ENCODE assay signal across 3 cellular contexts in the genomic region with DNA sequence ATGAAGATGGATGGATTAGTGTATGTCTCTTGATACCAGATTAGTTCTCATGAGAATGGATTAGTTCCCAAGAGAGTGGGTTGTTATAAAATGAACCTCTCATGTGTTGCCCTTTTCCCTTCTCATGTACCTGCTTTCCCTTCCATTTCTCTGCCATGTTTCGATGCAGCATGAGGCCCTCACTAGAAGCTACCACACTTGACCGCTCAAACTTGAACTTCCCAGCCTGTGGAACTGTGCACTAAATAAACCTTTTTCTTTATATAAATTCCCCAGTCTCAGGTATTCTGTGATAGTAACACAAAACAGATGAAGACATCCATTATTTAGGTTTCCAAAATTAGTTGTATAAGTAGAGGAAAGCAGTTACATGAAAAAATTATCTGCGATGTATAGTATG.
A peak's percentile ranks its signal among the peaks of the same experiment; 100 is the strongest.
TF ChIP-seq lines count a peak whose summit lies in the region.

No MANE protein-coding gene starts in this region.

TF ChIP-seq in HepG2, 621 proteins besides CTCF, POLR2A, EP300 and RAD21:
- TF ChIP-seq HMG20A (CRISPR knock-in tag; IDR thresholded peaks at IDR 0.05; ENCODE audit: borderline replicate concordance) (no peak), ZNF564 (CRISPR knock-in tag; IDR thresholded peaks at IDR 0.05) (peak; percentile 87; the same call in 1 of the 2 replicates)

TF ChIP-seq in IMR-90, 13 proteins besides CTCF, POLR2A, EP300 and RAD21:
- TF ChIP-seq CEBPB (IDR thresholded peaks at IDR 0.05; ENCODE audit: low read depth, low read length) = no peak
- no peak for TF ChIP-seq BHLHE40 (IDR thresholded peaks at IDR 0.05; ENCODE audit: low read depth, low read length)
TF ChIP-seq in IMR-90: peak in this region for 0.

TF ChIP-seq in K562, 482 proteins besides CTCF, POLR2A, EP300 and RAD21:
- no peak for TF ChIP-seq NR3C1 (CRISPR knock-in tag; IDR thresholded peaks at IDR 0.05)
- TF ChIP-seq ZNF766 (CRISPR knock-in tag; conservative IDR thresholded peaks at IDR 0.05) = peak; percentile 74
